29 cellular contexts compared by ENCODE assay signal in genomic region chr17:65205655-65206054, GRCh38.
"Had no signal": no experiment of that assay in that cellular context is flagged by ENCODE, and none has a peak within 500 bp of the region (broad histone marks: within the 10 kb centered on the region; RNA-seq: fewer than 3 reads in every experiment).

No MANE protein-coding gene starts in this region.

- H3K27me3 ChIP-seq: brain microvascular endothelial cell had no signal

- ATAC-seq: activated CD8-positive, alpha-beta T cell treated with anti-CD3 and anti-CD28 coated beads for 36 hours; activated T-cell treated with anti-CD3 and anti-CD28 coated beads, Interleukin-2, amount 50 U/mL, for 72 hours; activated T-helper 17 cell treated with anti-CD3 and anti-CD28 coated beads, Interleukin-2, amount 50 U/mL, for 72 hours; Panc1; Right ventricle myocardium inferior had no signal

- DNase-seq: activated CD4-positive, alpha-beta T cell treated with anti-CD3 and anti-CD28 coated beads, Interleukin-2, amount 10 ng/mL, durations not matched to agents 24 days and 14 days; activated CD4-positive, alpha-beta T cell treated with anti-CD3 and anti-CD28 coated beads, Interleukin-2, amount 50 U/mL, for 4 hours; activated CD8-positive, alpha-beta T cell treated with anti-CD3 and anti-CD28 coated beads for 36 hours; activated effector memory CD4-positive, alpha-beta T cell treated with anti-CD3 and anti-CD28 coated beads, Interleukin-2, amount 50 U/mL, for 16 hours; activated naive CD4-positive, alpha-beta T cell; activated naive CD4-positive, alpha-beta T cell treated with anti-CD3 and anti-CD28 coated beads, Interleukin-2, amount 50 U/mL, for 16 hours; activated naive CD8-positive, alpha-beta T cell treated with anti-CD3 and anti-CD28 coated beads for 36 hours; activated T-cell treated with anti-CD3 and anti-CD28 coated beads, Interleukin-2, amount 50 U/mL, for 1 hour; activated T-cell treated with anti-CD3 and anti-CD28 coated beads, Interleukin-2, amount 50 U/mL, for 72 hours; amniotic stem cell; aorta; brain microvascular endothelial cell; central memory CD4-positive, alpha-beta T cell; Karpas-422; NCI-H1105; NCI-H1417 treated with DMSO at 0.1 percent for 48 hours; NCI-H187 treated with DMSO at 0.1 percent for 48 hours; NCI-H2081; NCI-H2171 treated with DMSO at 0.1 percent for 48 hours; NCI-H226; NCI-H524 treated with DMSO at 0.1 percent for 48 hours; SW 1271; T-helper 1 cell; T-helper 2 cell; T-helper 9 cell had no signal

- H3K27ac ChIP-seq: brain microvascular endothelial cell, RWPE1 had no signal

- H3K36me3 ChIP-seq: brain microvascular endothelial cell had no signal
